Comparison of ENCODE assay signal across 12 cellular contexts in the genomic region with DNA sequence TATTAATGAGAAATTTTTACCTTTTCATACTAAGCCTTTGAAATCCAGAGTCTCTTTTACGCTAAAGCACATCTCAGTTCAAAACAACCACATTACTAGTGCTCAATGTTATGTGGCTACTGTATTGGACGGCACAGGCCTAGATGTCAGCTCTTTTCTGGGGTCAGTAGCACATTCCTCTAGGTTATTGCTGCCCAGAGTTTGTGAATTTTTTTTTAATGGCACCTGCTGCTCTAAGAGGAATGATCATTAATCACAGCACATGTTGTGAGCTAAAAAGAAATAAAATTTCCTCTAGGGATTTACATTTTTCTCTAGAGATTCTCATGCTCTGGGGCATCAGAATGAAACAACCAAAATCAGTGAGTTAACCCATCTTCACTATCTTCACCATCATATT.
"Had no signal": no experiment of that assay in that cellular context is flagged by ENCODE, and none has a peak within 500 bp of the region (broad histone marks: within the 10 kb centered on the region; RNA-seq: fewer than 3 reads in every experiment).

No MANE protein-coding gene starts in this region.

- H3K27ac Mint-ChIP-seq: activated naive CD8-positive, alpha-beta T cell treated with anti-CD3 and anti-CD28 coated beads, Interleukin-2, amount 10 ng/mL, durations not matched to agents 7 days and 5 days; nephron progenitor cell; type B pancreatic cell had no signal

- H3K4me3 Mint-ChIP-seq: nephron progenitor cell, type B pancreatic cell had no signal

- H3K27me3 ChIP-seq: body of pancreas had no signal

- H3K36me3 Mint-ChIP-seq: type B pancreatic cell had no signal

- ATAC-seq: body of pancreas had no signal

- H3K27me3 Mint-ChIP-seq: activated naive CD8-positive, alpha-beta T cell treated with anti-CD3 and anti-CD28 coated beads, Interleukin-2, amount 10 ng/mL, durations not matched to agents 7 days and 5 days; type B pancreatic cell had no signal

- H3K4me3 ChIP-seq: body of pancreas had no signal

- DNase-seq: activated gamma-delta T cell; activated naive CD8-positive, alpha-beta T cell treated with anti-CD3 and anti-CD28 coated beads, Interleukin-2, amount 10 ng/mL, durations not matched to agents 7 days and 5 days; body of pancreas; mesendoderm; nephron progenitor cell; nucleus accumbens; Right ventricle myocardium superior; stimulated activated CD4-positive, alpha-beta T cell treated with anti-CD3 and anti-CD28 coated beads, Interleukin-12 subunit alpha, Interleukin-12 subunit beta, amount 100 ng/mL, for 4 hours; stimulated activated CD4-positive, alpha-beta T cell treated with anti-CD3 and anti-CD28 coated beads, Interleukin-1b, Interleukin-23, amount 100 ng/mL, for 48 hours; stimulated activated CD8-positive, alpha-beta memory T cell treated with anti-CD3 and anti-CD28 coated beads, Interleukin-4, amount 100 ng/mL, for 48 hours; stimulated activated naive CD4-positive, alpha-beta T cell had no signal

- H3K27ac ChIP-seq: body of pancreas had no signal

- H3K9me3 Mint-ChIP-seq: nephron progenitor cell had no signal

- H3K9me3 ChIP-seq: body of pancreas had no signal

- H3K4me1 Mint-ChIP-seq: nephron progenitor cell had no signal
